In genomic region chr15:94206463-94207167, GRCh38 we compare ENCODE assay signal across 9 cellular contexts. TPM values are rescaled to one million over a fixed set of nuclear protein-coding genes. Genes with fewer than 3 reads are reported as not detected.
DNase-seq lines count a peak whose midpoint lies in the region; ATAC-seq and TF ChIP-seq lines count a peak whose summit lies in the region.
"Had no signal": no experiment of that assay in that cellular context is flagged by ENCODE, and none has a peak within 500 bp of the region (broad histone marks: within the 10 kb centered on the region; RNA-seq: fewer than 3 reads in every experiment).

No MANE protein-coding gene starts in this region.

- H3K79me2 ChIP-seq in PC-9 (ENCODE audit: low read depth): no peaks in the 10 kb centered on the region

- H3K27ac Mint-ChIP-seq in T-cell: no peak overlapping the region

- no peaks in the 10 kb centered on the region for H3K9me2 ChIP-seq in PC-9 (ENCODE audit: insufficient read depth)

- peak; percentile 73 for DNase-seq in AG04450 (ENCODE audit: low read depth, low spot score)
- peak in 1 of 34 experiments; percentile 22 for DNase-seq in T-cell
- peak; percentile 94 for DNase-seq in fibroblast of peridontal ligament (ENCODE audit: extremely low read depth)
- DNase-seq in Peyer's patch: no peak
- no peak for DNase-seq in PC-9
- no peak for DNase-seq in DMS 273 (lab: John Stamatoyannopoulos, UW; ENCODE audit: unreplicated experiment)
- DNase-seq: NCI-H1694 had no signal

- H3K4me1 Mint-ChIP-seq in T-cell: peaks cover 12 to 15% (median 13%) of the 10 kb centered on the region in 3 donors

- H3K27ac ChIP-seq in AG04450 (ENCODE audit: low read depth, low read length) (peak overlapping the region; percentile 68), Peyer's patch (peak overlapping the region in 1 of 4 donors; percentile 22), PC-9 (no peak overlapping the region)

- no peaks in the 10 kb centered on the region for H3K4me1 ChIP-seq in Peyer's patch
- no peaks in the 10 kb centered on the region for H3K4me1 ChIP-seq in PC-9 (replicated peaks; ENCODE audit: insufficient read depth)

- H3K4me3 Mint-ChIP-seq in T-cell: peak overlapping the region; percentile 9 to 47 (median 47)

- no peaks in the 10 kb centered on the region for H3K36me3 Mint-ChIP-seq in T-cell

- TF ChIP-seq CTCF in AG04450 (IDR thresholded peaks at IDR 0.05; ENCODE audit: low read depth, low read length) (no peak), Peyer's patch (IDR thresholded peaks at IDR 0.05) (no peak), PC-9 (conservative IDR thresholded peaks at IDR 0.05) (no peak)

- H3K9me3 ChIP-seq in AG04450 (ENCODE audit: control insufficient read depth, insufficient read depth, low read length) (no peaks in the 10 kb centered on the region; the same call in 1 of the 2 replicates), Peyer's patch (no peaks in the 10 kb centered on the region), PC-9 (ENCODE audit: insufficient read depth, low read depth) (0 out of 2 replicates have a peak, but pooled peaks cover 4% of the 10 kb centered on the region)

- H2AFZ ChIP-seq in PC-9: no peak overlapping the region

- no peak for TF ChIP-seq POLR2A in Peyer's patch (IDR thresholded peaks at IDR 0.05)

- H3K4me3 ChIP-seq in AG04450 (ENCODE audit: low read depth, low read length) (no peak overlapping the region), Peyer's patch (no peak overlapping the region), PC-9 (no peak overlapping the region)

- CTCF ChIA-PET in AG04450 (lab: Charles Lee): no interaction called here
- CTCF ChIA-PET in T-cell (lab: Charles Lee): no interaction called here
- CTCF ChIA-PET in PC-9 (lab: Charles Lee): no interaction called here

- no peaks in the 10 kb centered on the region for H4K20me1 ChIP-seq in PC-9 (ENCODE audit: insufficient read depth)

- H3K36me3 ChIP-seq in Peyer's patch (no peaks in the 10 kb centered on the region), PC-9 (ENCODE audit: low read depth) (no peaks in the 10 kb centered on the region)

- BruUV-seq in PC-9 (replicated peaks; lab: Mats Ljungman, UMichigan): no TSS peak

- H3K4me2 ChIP-seq in PC-9: no peak overlapping the region

- H3K9me3 Mint-ChIP-seq in T-cell: no peaks in the 10 kb centered on the region

- ATAC-seq in GM19463 (IDR thresholded peaks at IDR 0.05; ENCODE audit: unreplicated experiment): peak; percentile 45
- peak; percentile 45 to 50 (median 48) for ATAC-seq in T-cell (replicated peaks in 1 of 4)
- ATAC-seq in HG03469 (IDR thresholded peaks at IDR 0.05; ENCODE audit: unreplicated experiment): no peak

- POLR2A ChIA-PET in AG04450 (lab: Yijun Ruan, JAX): no interaction called here
- POLR2A ChIA-PET in T-cell (lab: Charles Lee): no interaction called here
- POLR2A ChIA-PET in PC-9 (lab: Charles Lee; ENCODE audit: unreplicated experiment): no interaction called here

- no peaks in the 10 kb centered on the region for H3F3A ChIP-seq in PC-9 (ENCODE audit: insufficient read depth, low read depth)

- intact Hi-C loops in PC-9 (cut with micrococcal nuclease; ENCODE audit: unreplicated experiment): no loop called here

- peaks cover 12 to 24% of the 10 kb centered on the region in 2 donors for H3K27me3 Mint-ChIP-seq in T-cell

- H3K27me3 ChIP-seq in AG04450 (ENCODE audit: control insufficient read depth, insufficient read depth, low read length) (no peaks in the 10 kb centered on the region), Peyer's patch (no peaks in the 10 kb centered on the region), PC-9 (ENCODE audit: insufficient read depth, low read depth) (no peaks in the 10 kb centered on the region)

RNA-seq across cellular contexts. Expression of gene MCTP2, which starts 24.7 kb away (rescaled TPM):
- polyA plus RNA-seq in AG04450 (2011; rRNA removed): 17.8 and 18.1 TPM in 2 replicates
- polyA minus RNA-seq in AG04450 (2011; rRNA and poly(A)+ RNA removed): 35.1 and 40.5 TPM in 2 replicates
- total RNA-seq in T-cell (10 to 100 TPM; 16.0 to 31.3 (median 22.4) TPM), Peyer's patch (100 to 1,000 TPM in 1 of 4 donors, 10 to 100 TPM in 3; 40.8 to 241 (median 74.0) TPM), PC-9 (2021) (4.1 and 5.7 TPM in 2 replicates)

Comparison
In these comparisons a context has a peak if more than half of its experiments do, and no peak if none do; other contexts are left out.
1. DNase-seq: peak in AG04450 (single experiment) and fibroblast of peridontal ligament (single experiment); none in Peyer's patch (0 of 3), PC-9 (0 of 2) and DMS 273 (single experiment).